Comparison of ENCODE assay signal across 1 cellular context in genomic region chr9:33816327-33817252, GRCh38.
TF ChIP-seq lines count a peak whose summit lies in the region.

UBE2R2 (plus strand) TSS chr9:33817160; CDS start chr9:33817758, 598 bp downstream.

TF ChIP-seq in HepG2, 621 proteins besides CTCF, POLR2A, EP300 and RAD21 (continued from another document and continues in another):
- no peak; the same call in 1 of the 2 replicates for TF ChIP-seq MLX (CRISPR knock-in tag; IDR thresholded peaks at IDR 0.05)
- TF ChIP-seq ZNF740 (CRISPR knock-in tag; IDR thresholded peaks at IDR 0.05): peak; percentile 21; the same call in 1 of the 2 replicates
- TF ChIP-seq MEF2D (CRISPR knock-in tag; IDR thresholded peaks at IDR 0.05): peak; percentile 86
- TF ChIP-seq ZNF382 (CRISPR knock-in tag; IDR thresholded peaks at IDR 0.05; ENCODE audit: borderline replicate concordance): no peak
- TF ChIP-seq ELF3 (CRISPR knock-in tag; IDR thresholded peaks at IDR 0.05): peak; percentile 16
- peak; percentile 74; the same call in 1 of the 2 replicates for TF ChIP-seq GLI4 (CRISPR knock-in tag; IDR thresholded peaks at IDR 0.05; ENCODE audit: borderline replicate concordance)
- peak; percentile 64 for TF ChIP-seq PITX1 (CRISPR knock-in tag; IDR thresholded peaks at IDR 0.05)
- TF ChIP-seq DPF2 (CRISPR knock-in tag; IDR thresholded peaks at IDR 0.05; ENCODE audit: borderline replicate concordance, low read depth): 0 out of 2 replicates have a peak, but pooled peaks have one; percentile 36
- TF ChIP-seq ZSCAN12 (CRISPR knock-in tag; IDR thresholded peaks at IDR 0.05): 0 out of 2 replicates have a peak, but pooled peaks have one; percentile 53
- TF ChIP-seq ZFP41 (CRISPR knock-in tag; IDR thresholded peaks at IDR 0.05; ENCODE audit: borderline replicate concordance): peak; percentile 22; the same call in 1 of the 2 replicates
- 0 out of 2 replicates have a peak, but pooled peaks have one; percentile 65 for TF ChIP-seq ZNF30 (CRISPR knock-in tag; IDR thresholded peaks at IDR 0.05)
- peak; percentile 71; the same call in 1 of the 2 replicates for TF ChIP-seq ZNF619 (CRISPR knock-in tag; IDR thresholded peaks at IDR 0.05)
- 0 out of 2 replicates have a peak, but pooled peaks have one; percentile 1 for TF ChIP-seq ZNF713 (CRISPR knock-in tag; IDR thresholded peaks at IDR 0.05)
- peak; percentile 69 for TF ChIP-seq UBTF (CRISPR knock-in tag; IDR thresholded peaks at IDR 0.05)
- peak; percentile 25; the same call in 1 of the 2 replicates for TF ChIP-seq NFYC (CRISPR knock-in tag; IDR thresholded peaks at IDR 0.05)
- TF ChIP-seq ZNF670 (CRISPR knock-in tag; IDR thresholded peaks at IDR 0.05; ENCODE audit: borderline replicate concordance): peak; percentile 55; the same call in 1 of the 2 replicates
- no peak for TF ChIP-seq HOXD1 (CRISPR knock-in tag; IDR thresholded peaks at IDR 0.05)
- no peak for TF ChIP-seq ZNF407 (CRISPR knock-in tag; IDR thresholded peaks at IDR 0.05; ENCODE audit: not compliant biosample characterization)
- TF ChIP-seq LCORL (IDR thresholded peaks at IDR 0.05): no peak
- peak; percentile 66 for TF ChIP-seq LCORL (CRISPR knock-in tag; IDR thresholded peaks at IDR 0.05)
- TF ChIP-seq NAIF1 (CRISPR knock-in tag; IDR thresholded peaks at IDR 0.05; ENCODE audit: borderline replicate concordance): peak; percentile 56; the same call in 1 of the 2 replicates
- TF ChIP-seq ZBTB34 (CRISPR knock-in tag; IDR thresholded peaks at IDR 0.05): peak; percentile 56; the same call in 1 of the 2 replicates
- no peak for TF ChIP-seq ATM (IDR thresholded peaks at IDR 0.05; ENCODE audit: borderline replicate concordance)
- 0 out of 2 replicates have a peak, but pooled peaks have one; percentile 48 for TF ChIP-seq SMAD9 (CRISPR knock-in tag; IDR thresholded peaks at IDR 0.05)
- TF ChIP-seq STAT5B (CRISPR knock-in tag; IDR thresholded peaks at IDR 0.05): peak; percentile 17; the same call in 1 of the 2 replicates
- 0 out of 2 replicates have a peak, but pooled peaks have one; percentile 39 for TF ChIP-seq ZSCAN5A (CRISPR knock-in tag; IDR thresholded peaks at IDR 0.05; ENCODE audit: borderline replicate concordance)
- TF ChIP-seq ZNF335 (CRISPR knock-in tag; IDR thresholded peaks at IDR 0.05): peak; percentile 22; the same call in 1 of the 2 replicates
- peak; percentile 73; the same call in 1 of the 2 replicates for TF ChIP-seq ZNF766 (CRISPR knock-in tag; IDR thresholded peaks at IDR 0.05; ENCODE audit: borderline replicate concordance)
- TF ChIP-seq ZNF652 (CRISPR knock-in tag; IDR thresholded peaks at IDR 0.05; ENCODE audit: borderline replicate concordance, low read depth): no peak
- no peak for TF ChIP-seq FOXA1 (IDR thresholded peaks at IDR 0.05)
- peak; percentile 9; the same call in 1 of the 2 replicates for TF ChIP-seq FOXA1 (CRISPR knock-in tag; IDR thresholded peaks at IDR 0.05)
- TF ChIP-seq ARHGAP35 (CRISPR knock-in tag; IDR thresholded peaks at IDR 0.05; ENCODE audit: borderline replicate concordance): peak; percentile 78; the same call in 1 of the 2 replicates
- TF ChIP-seq ZBTB25 (CRISPR knock-in tag; IDR thresholded peaks at IDR 0.05): peak; percentile 25; the same call in 1 of the 2 replicates
- TF ChIP-seq CENPX (CRISPR knock-in tag; IDR thresholded peaks at IDR 0.05): no peak
- TF ChIP-seq ZNF235 (CRISPR knock-in tag; IDR thresholded peaks at IDR 0.05; ENCODE audit: borderline replicate concordance): 0 out of 2 replicates have a peak, but pooled peaks have one; percentile 86
- peak; percentile 71; the same call in 1 of the 2 replicates for TF ChIP-seq ATF2 (CRISPR knock-in tag; IDR thresholded peaks at IDR 0.05)
- TF ChIP-seq NFKB2 (CRISPR knock-in tag; IDR thresholded peaks at IDR 0.05; ENCODE audit: borderline replicate concordance): peak; percentile 85; the same call in 1 of the 2 replicates
- TF ChIP-seq ZNF614 (CRISPR knock-in tag; IDR thresholded peaks at IDR 0.05; ENCODE audit: borderline replicate concordance): 0 out of 2 replicates have a peak, but pooled peaks have one; percentile 31
- peak; percentile 72 for TF ChIP-seq E2F5 (CRISPR knock-in tag; conservative IDR thresholded peaks at IDR 0.05)
- TF ChIP-seq ATF3 (CRISPR knock-in tag; IDR thresholded peaks at IDR 0.05): no peak
- 0 out of 2 replicates have a peak, but pooled peaks have one; percentile 38 for TF ChIP-seq ZNF629 (CRISPR knock-in tag; conservative IDR thresholded peaks at IDR 0.05)
- peak; percentile 64; the same call in 1 of the 2 replicates for TF ChIP-seq ZNF749 (CRISPR knock-in tag; IDR thresholded peaks at IDR 0.05; ENCODE audit: borderline replicate concordance)
- 0 out of 2 replicates have a peak, but pooled peaks have one; percentile 9 for TF ChIP-seq ZBTB21 (CRISPR knock-in tag; IDR thresholded peaks at IDR 0.05)
- no peak for TF ChIP-seq MBD4 (IDR thresholded peaks at IDR 0.05; ENCODE audit: borderline replicate concordance, low read length)
